In genomic region chr5:112885001-112885400, GRCh38 we compare ENCODE assay signal across 20 cellular contexts. TPM values are rescaled to one million over a fixed set of nuclear protein-coding genes. Genes with fewer than 3 reads are reported as not detected.
DNase-seq lines count a peak whose midpoint lies in the region; ATAC-seq lines count a peak whose summit lies in the region.
"Had no signal": no experiment of that assay in that cellular context is flagged by ENCODE, and none has a peak within 500 bp of the region (broad histone marks: within the 10 kb centered on the region; RNA-seq: fewer than 3 reads in every experiment).

No MANE protein-coding gene starts in this region.

- H3K27ac ChIP-seq in SJCRH30, result no peak overlapping the region
- H3K27ac ChIP-seq: HL-60, ovary, SK-N-MC had no signal

- no peaks in the 10 kb centered on the region for H3K27me3 Mint-ChIP-seq in activated naive CD8-positive, alpha-beta T cell treated with anti-CD3 and anti-CD28 coated beads for 36 hours
- H3K27me3 Mint-ChIP-seq: effector memory CD8-positive, alpha-beta T cell; stimulated activated naive B cell treated with anti-CD40 and anti-IgM and Interleukin-4, amounts not matched to agents 10 μg/mL and 1 μg/mL and 100 μg/mL, for 72 hours had no signal

- H3K4me1 ChIP-seq in SJCRH30, result no peaks in the 10 kb centered on the region

- ATAC-seq in activated naive CD4-positive, alpha-beta T cell treated with anti-CD3 and anti-CD28 coated beads, Interleukin-2, amount 50 U/mL, for 72 hours, result no peak
- ATAC-seq in stimulated activated effector memory CD8-positive, alpha-beta T cell treated with anti-CD3 and anti-CD28 coated beads, Interleukin-12 subunit alpha, Interleukin-12 subunit beta, amount 100 ng/mL, for 72 hours, result no peak
- ATAC-seq in HG02973 (IDR thresholded peaks at IDR 0.05; ENCODE audit: unreplicated experiment), result no peak
- ATAC-seq: effector memory CD8-positive, alpha-beta T cell; PC-3; stimulated activated naive B cell treated with anti-CD40 and anti-IgM and Interleukin-4, amounts not matched to agents 10 μg/mL and 1 μg/mL and 100 μg/mL, for 72 hours had no signal

- H3K36me3 Mint-ChIP-seq in activated naive CD4-positive, alpha-beta T cell treated with anti-CD3 and anti-CD28 coated beads, Interleukin-2, amount 50 U/mL, for 72 hours, result peaks cover 7 to 32% of the 10 kb centered on the region in 2 donors
- H3K36me3 Mint-ChIP-seq in activated naive CD8-positive, alpha-beta T cell treated with anti-CD3 and anti-CD28 coated beads for 36 hours, result peaks cover 36% of the 10 kb centered on the region
- H3K36me3 Mint-ChIP-seq in stimulated activated effector memory CD8-positive, alpha-beta T cell treated with anti-CD3 and anti-CD28 coated beads, Interleukin-12 subunit alpha, Interleukin-12 subunit beta, amount 100 ng/mL, for 72 hours, result peaks cover 13% of the 10 kb centered on the region

- H3K36me3 ChIP-seq in SJCRH30, result peaks cover 82% of the 10 kb centered on the region
- H3K36me3 ChIP-seq: ovary had no signal

- no peak overlapping the region for H3K4me3 ChIP-seq in SJCRH30
- H3K4me3 ChIP-seq: ovary, SK-N-MC, spleen had no signal

- no peaks in the 10 kb centered on the region for H3K9me3 Mint-ChIP-seq in activated naive CD4-positive, alpha-beta T cell treated with anti-CD3 and anti-CD28 coated beads, Interleukin-2, amount 50 U/mL, for 72 hours
- peaks cover 3% of the 10 kb centered on the region for H3K9me3 Mint-ChIP-seq in activated naive CD8-positive, alpha-beta T cell treated with anti-CD3 and anti-CD28 coated beads for 36 hours
- no peaks in the 10 kb centered on the region for H3K9me3 Mint-ChIP-seq in stimulated activated effector memory CD8-positive, alpha-beta T cell treated with anti-CD3 and anti-CD28 coated beads, Interleukin-12 subunit alpha, Interleukin-12 subunit beta, amount 100 ng/mL, for 72 hours
- H3K9me3 Mint-ChIP-seq: effector memory CD8-positive, alpha-beta T cell had no signal

- H3K4me3 Mint-ChIP-seq in activated naive CD8-positive, alpha-beta T cell treated with anti-CD3 and anti-CD28 coated beads for 36 hours, result no peak overlapping the region
- no peak overlapping the region for H3K4me3 Mint-ChIP-seq in stimulated activated effector memory CD8-positive, alpha-beta T cell treated with anti-CD3 and anti-CD28 coated beads, Interleukin-12 subunit alpha, Interleukin-12 subunit beta, amount 100 ng/mL, for 72 hours
- H3K4me3 Mint-ChIP-seq: effector memory CD8-positive, alpha-beta T cell; stimulated activated naive B cell treated with anti-CD40 and anti-IgM and Interleukin-4, amounts not matched to agents 10 μg/mL and 1 μg/mL and 100 μg/mL, for 72 hours had no signal

- H3K27me3 ChIP-seq in SJCRH30, result no peaks in the 10 kb centered on the region
- H3K27me3 ChIP-seq: ovary, spleen had no signal

- peaks cover 32% of the 10 kb centered on the region for H3K4me1 Mint-ChIP-seq in activated naive CD8-positive, alpha-beta T cell treated with anti-CD3 and anti-CD28 coated beads for 36 hours
- peaks cover 27% of the 10 kb centered on the region for H3K4me1 Mint-ChIP-seq in stimulated activated effector memory CD8-positive, alpha-beta T cell treated with anti-CD3 and anti-CD28 coated beads, Interleukin-12 subunit alpha, Interleukin-12 subunit beta, amount 100 ng/mL, for 72 hours

- H3K9me3 ChIP-seq in SJCRH30 (replicated peaks), result no peaks in the 10 kb centered on the region
- H3K9me3 ChIP-seq: ovary, spleen had no signal

- no peak for DNase-seq in activated naive CD4-positive, alpha-beta T cell treated with anti-CD3 and anti-CD28 coated beads, Interleukin-2, amount 50 U/mL, for 72 hours (ENCODE audit: low spot score in 2 of 2)
- DNase-seq in activated naive CD4-positive, alpha-beta T cell treated with anti-CD3 and anti-CD28 coated beads, Interleukin-2, amount 50 U/mL, for 16 hours, result no peak
- DNase-seq in activated naive CD8-positive, alpha-beta T cell treated with anti-CD3 and anti-CD28 coated beads for 36 hours, result no peak
- DNase-seq in hippocampal formation (lab: John Stamatoyannopoulos, UW), result peak; percentile 21 to 47
- DNase-seq in stimulated activated effector memory CD8-positive, alpha-beta T cell treated with anti-CD3 and anti-CD28 coated beads, Interleukin-12 subunit alpha, Interleukin-12 subunit beta, amount 100 ng/mL, for 72 hours (ENCODE audit: low spot score in 2 of 2), result no peak
- no peak for DNase-seq in SJCRH30
- no peak for DNase-seq in stimulated activated CD4-positive, alpha-beta T cell treated with anti-CD3 and anti-CD28 coated beads, Interleukin-1b, Interleukin-23, amount 100 ng/mL, for 48 hours
- DNase-seq: activated effector memory CD4-positive, alpha-beta T cell treated with anti-CD3 and anti-CD28 coated beads, Interleukin-2, amount 50 U/mL, for 16 hours; Calu3; effector memory CD8-positive, alpha-beta T cell; kidney glomerular epithelial cell; NCI-H1048; NCI-H69; ovary; PC-3; spleen; stimulated activated naive B cell treated with anti-CD40 and anti-IgM and Interleukin-4, amounts not matched to agents 10 μg/mL and 1 μg/mL and 100 μg/mL, for 72 hours had no signal

- peak overlapping the region; percentile 29 to 45 for H3K27ac Mint-ChIP-seq in activated naive CD4-positive, alpha-beta T cell treated with anti-CD3 and anti-CD28 coated beads, Interleukin-2, amount 50 U/mL, for 72 hours
- peak overlapping the region; percentile 27 for H3K27ac Mint-ChIP-seq in activated naive CD8-positive, alpha-beta T cell treated with anti-CD3 and anti-CD28 coated beads for 36 hours
- peak overlapping the region; percentile 86 for H3K27ac Mint-ChIP-seq in stimulated activated effector memory CD8-positive, alpha-beta T cell treated with anti-CD3 and anti-CD28 coated beads, Interleukin-12 subunit alpha, Interleukin-12 subunit beta, amount 100 ng/mL, for 72 hours
- H3K27ac Mint-ChIP-seq: stimulated activated naive B cell treated with anti-CD40 and anti-IgM and Interleukin-4, amounts not matched to agents 10 μg/mL and 1 μg/mL and 100 μg/mL, for 72 hours had no signal

RNA-seq across cellular contexts. Expression of gene SRP19, which starts 23.9 kb away (rescaled TPM):
- total RNA-seq in activated naive CD4-positive, alpha-beta T cell treated with anti-CD3 and anti-CD28 coated beads, Interleukin-2, amount 50 U/mL, for 72 hours, result 10 to 100 TPM; 40.7 to 74.6 TPM
- 10 to 100 TPM; 66.5 to 67.3 TPM for total RNA-seq in activated naive CD8-positive, alpha-beta T cell treated with anti-CD3 and anti-CD28 coated beads for 36 hours
- 71.3 and 82.8 TPM in 2 replicates for total RNA-seq in SJCRH30 (2014; rRNA removed; shearing (Covaris generic))

RNA-seq across cellular contexts. Expression of gene REEP5, which starts 37.0 kb away (rescaled TPM):
- 10 to 100 TPM; 18.7 to 45.1 TPM for total RNA-seq in activated naive CD4-positive, alpha-beta T cell treated with anti-CD3 and anti-CD28 coated beads, Interleukin-2, amount 50 U/mL, for 72 hours
- total RNA-seq in activated naive CD8-positive, alpha-beta T cell treated with anti-CD3 and anti-CD28 coated beads for 36 hours, result 10 to 100 TPM; 40.0 to 45.3 TPM
- total RNA-seq in SJCRH30 (2014; rRNA removed; shearing (Covaris generic)), result 24.9 and 30.7 TPM in 2 replicates

Comparison
In these comparisons a context has a peak if more than half of its experiments do, and no peak if none do; other contexts are left out.
1. DNase-seq: peak in hippocampal formation (2 of 2); none in activated naive CD4-positive, alpha-beta T cell treated with anti-CD3 and anti-CD28 coated beads, Interleukin-2, amount 50 U/mL, for 72 hours (0 of 2), activated naive CD4-positive, alpha-beta T cell treated with anti-CD3 and anti-CD28 coated beads, Interleukin-2, amount 50 U/mL, for 16 hours (single experiment), activated naive CD8-positive, alpha-beta T cell treated with anti-CD3 and anti-CD28 coated beads for 36 hours (single experiment), stimulated activated effector memory CD8-positive, alpha-beta T cell treated with anti-CD3 and anti-CD28 coated beads, Interleukin-12 subunit alpha, Interleukin-12 subunit beta, amount 100 ng/mL, for 72 hours (0 of 2), SJCRH30 (0 of 2) and stimulated activated CD4-positive, alpha-beta T cell treated with anti-CD3 and anti-CD28 coated beads, Interleukin-1b, Interleukin-23, amount 100 ng/mL, for 48 hours (single experiment).
2. H3K27ac Mint-ChIP-seq: peak in every context shown above with its lines; median percentile 86 in stimulated activated effector memory CD8-positive, alpha-beta T cell treated with anti-CD3 and anti-CD28 coated beads, Interleukin-12 subunit alpha, Interleukin-12 subunit beta, amount 100 ng/mL, for 72 hours; 37 in activated naive CD4-positive, alpha-beta T cell treated with anti-CD3 and anti-CD28 coated beads, Interleukin-2, amount 50 U/mL, for 72 hours; 27 in activated naive CD8-positive, alpha-beta T cell treated with anti-CD3 and anti-CD28 coated beads for 36 hours.